Comparison of ENCODE assay signal across 8 cellular contexts in the genomic region with DNA sequence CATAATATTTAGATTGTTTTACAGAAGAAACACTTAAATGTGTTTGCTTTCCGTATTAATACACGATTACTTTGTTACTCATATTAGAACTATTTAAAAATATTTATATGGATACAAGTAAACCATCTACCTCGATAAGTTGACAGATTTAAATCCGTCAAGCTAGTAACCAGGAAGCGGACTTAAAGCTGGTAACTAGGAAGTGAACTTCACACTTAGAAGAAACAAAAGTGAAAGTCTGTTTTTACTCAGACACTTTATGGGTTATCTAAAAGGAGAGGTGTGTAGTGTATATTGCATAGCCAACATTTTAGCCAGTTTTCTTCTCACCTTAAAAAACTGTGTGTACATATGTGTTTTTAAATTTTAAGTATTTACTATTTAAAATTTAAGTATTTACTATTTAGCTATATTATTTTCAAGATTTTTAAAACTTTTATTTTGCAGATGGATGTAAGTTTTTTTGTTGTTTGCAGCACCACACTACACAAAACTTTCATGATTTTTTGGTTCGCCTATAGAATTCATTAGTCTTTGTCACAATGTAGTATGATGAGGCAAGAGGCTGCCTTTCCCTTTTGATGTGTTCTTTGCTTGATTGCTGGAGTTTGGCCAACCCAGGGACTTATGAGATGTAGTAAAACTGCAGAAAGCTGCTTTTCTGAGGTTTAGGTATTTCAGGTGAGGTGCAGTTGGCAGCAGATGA. TPM values are rescaled to one million over a fixed set of nuclear protein-coding genes. Genes with fewer than 3 reads are reported as not detected.
DNase-seq lines count a peak whose midpoint lies in the region; ATAC-seq, FAIRE-seq and TF ChIP-seq lines count a peak whose summit lies in the region.

No MANE protein-coding gene starts in this region.

- no peak for TF ChIP-seq EP300 in SK-N-SH (IDR thresholded peaks at IDR 0.05; ENCODE audit: borderline replicate concordance in 1 of 2, low read depth in 1 of 2, low read length in 1 of 2)

- H3K4me1 ChIP-seq in SK-N-SH (ENCODE audit: control insufficient read depth in 1 of 2, insufficient read depth in 2 of 2, low read depth in 1 of 2, low read length in 1 of 2), result peaks cover 0 to 8% of the 10 kb centered on the region in 2 experiments; a peak in 3 of 4 replicates
- H3K4me1 ChIP-seq in Karpas-422 (ENCODE audit: low read length), result peaks cover 19% of the 10 kb centered on the region
- peaks cover 13% of the 10 kb centered on the region for H3K4me1 ChIP-seq in keratinocyte (ENCODE audit: control insufficient read depth, extremely low read depth, insufficient read depth, low read length)
- peaks cover 0 to 54% (median 3%) of the 10 kb centered on the region in 4 donors for H3K4me1 ChIP-seq in tibial artery

- peak overlapping the region; percentile 92 for H3K4me3 Mint-ChIP-seq in activated T-helper 2 cell treated with anti-CD3 and anti-CD28 coated beads, Interferon-gamma antibody, Interleukin-2, Interleukin-4, amounts not matched to agents 10 μg/mL and 5 μg/mL and 100 μg/mL, durations not matched to agents 14 hours and 24 hours and 36 hours (ENCODE audit: low read depth)

- no peak for TF ChIP-seq POLR2A in H54 (IDR thresholded peaks at IDR 0.05; ENCODE audit: low read depth, low read length)

- no peak overlapping the region for H3K27ac ChIP-seq in SK-N-SH (ENCODE audit: low read depth in 2 of 2, low read length in 1 of 2)
- peak overlapping the region; percentile 27; the same call in 1 of the 2 replicates for H3K27ac ChIP-seq in Karpas-422 (ENCODE audit: low read length)
- H3K27ac ChIP-seq in keratinocyte (ENCODE audit: control insufficient read depth, insufficient read depth, low read length), result peak overlapping the region; percentile 88
- H3K27ac ChIP-seq in tibial artery, result no peak overlapping the region

- dilution Hi-C loops in keratinocyte (cut with MboI; ENCODE audit: extremely low pct_ligation_motif_present, low sequenced_read_pairs), result no loop called here

- H3K36me3 Mint-ChIP-seq in activated T-helper 2 cell treated with anti-CD3 and anti-CD28 coated beads, Interferon-gamma antibody, Interleukin-2, Interleukin-4, amounts not matched to agents 10 μg/mL and 5 μg/mL and 100 μg/mL, durations not matched to agents 14 hours and 24 hours and 36 hours (ENCODE audit: low read depth), result peaks cover 13% of the 10 kb centered on the region

- H3K4me2 ChIP-seq in SK-N-SH, result peak overlapping the region; percentile 96; the same call in 1 of the 2 replicates
- H3K4me2 ChIP-seq in Karpas-422 (ENCODE audit: low read depth, low read length, poor library complexity, severe bottlenecking), result peak overlapping the region; percentile 84
- H3K4me2 ChIP-seq in keratinocyte (ENCODE audit: control insufficient read depth, extremely low read depth, insufficient read depth, low read depth, low read length), result peak overlapping the region; percentile 78

- peak overlapping the region; percentile 75 for H3K27ac Mint-ChIP-seq in activated T-helper 2 cell treated with anti-CD3 and anti-CD28 coated beads, Interferon-gamma antibody, Interleukin-2, Interleukin-4, amounts not matched to agents 10 μg/mL and 5 μg/mL and 100 μg/mL, durations not matched to agents 14 hours and 24 hours and 36 hours

- H3K27me3 Mint-ChIP-seq in activated T-helper 2 cell treated with anti-CD3 and anti-CD28 coated beads, Interferon-gamma antibody, Interleukin-2, Interleukin-4, amounts not matched to agents 10 μg/mL and 5 μg/mL and 100 μg/mL, durations not matched to agents 14 hours and 24 hours and 36 hours (ENCODE audit: low read depth), result peaks cover 8% of the 10 kb centered on the region

- no peak overlapping the region for H3K4me3 ChIP-seq in SK-N-SH (ENCODE audit: low read depth in 2 of 2, low read length in 1 of 2)
- H3K4me3 ChIP-seq in Karpas-422 (ENCODE audit: low read length), result peak overlapping the region; percentile 82
- peak overlapping the region; percentile 52 to 85 (median 68) for H3K4me3 ChIP-seq in keratinocyte (ENCODE audit: control insufficient read depth in 2 of 3, extremely low read depth in 1 of 3, insufficient read depth in 2 of 3, low read depth in 1 of 3, low read length in 3 of 3)
- H3K4me3 ChIP-seq in tibial artery, result peak overlapping the region; percentile 86 to 96

- peaks cover 18% of the 10 kb centered on the region for H3F3A ChIP-seq in SK-N-SH (replicated peaks; ENCODE audit: insufficient read depth)

- H3K36me3 ChIP-seq in SK-N-SH (replicated peaks in 1 of 2; ENCODE audit: control insufficient read depth in 1 of 2, insufficient read depth in 2 of 2, low read length in 1 of 2) (no peaks in the 10 kb centered on the region), Karpas-422 (ENCODE audit: insufficient read depth, low read length) (peaks cover 7% of the 10 kb centered on the region; the same call in 1 of the 2 replicates), keratinocyte (ENCODE audit: control insufficient read depth in 2 of 2, extremely low read depth in 1 of 2, insufficient read depth in 2 of 2, low read length in 2 of 2) (no peaks in the 10 kb centered on the region), tibial artery (no peaks in the 10 kb centered on the region)

- TF ChIP-seq RAD21 in SK-N-SH (IDR thresholded peaks at IDR 0.05; ENCODE audit: low read length), result no peak

- POLR2A ChIA-PET in SK-N-SH (lab: Yijun Ruan, JAX), result no interaction called here

- FAIRE-seq in H54 (lab: Jason Lieb, UNC) (peak; percentile 89), keratinocyte (lab: Jason Lieb, UNC) (peak; percentile 67)

- H3K9me3 Mint-ChIP-seq in activated T-helper 2 cell treated with anti-CD3 and anti-CD28 coated beads, Interferon-gamma antibody, Interleukin-2, Interleukin-4, amounts not matched to agents 10 μg/mL and 5 μg/mL and 100 μg/mL, durations not matched to agents 14 hours and 24 hours and 36 hours, result peaks cover 7% of the 10 kb centered on the region

- H3K4me1 Mint-ChIP-seq in activated T-helper 2 cell treated with anti-CD3 and anti-CD28 coated beads, Interferon-gamma antibody, Interleukin-2, Interleukin-4, amounts not matched to agents 10 μg/mL and 5 μg/mL and 100 μg/mL, durations not matched to agents 14 hours and 24 hours and 36 hours (ENCODE audit: low read depth), result peaks cover 36% of the 10 kb centered on the region

- H3K9ac ChIP-seq in SK-N-SH (no peak overlapping the region), Karpas-422 (ENCODE audit: low read length) (peak overlapping the region; percentile 87), keratinocyte (ENCODE audit: control insufficient read depth, extremely low read depth, insufficient read depth, low read length) (peak overlapping the region; percentile 37)

- H3K9me2 ChIP-seq in SK-N-SH, result no peaks in the 10 kb centered on the region; the same call in 1 of the 2 replicates
- no peaks in the 10 kb centered on the region for H3K9me2 ChIP-seq in Karpas-422 (replicated peaks; ENCODE audit: insufficient read depth, low read length)

- CTCF ChIA-PET in SK-N-SH (lab: Yijun Ruan, JAX), result interaction anchor here (0.9 to 1.0 kb wide), 2 partner anchors 10 to 93 kb away, joined by 3 read pairs; no protein-coding TSS in a partner anchor

- ATAC-seq in SK-N-SH treated with all-trans-retinoic acid at 6 μM for 48 hours, result no peak

- H3K9me3 ChIP-seq in SK-N-SH (no peaks in the 10 kb centered on the region), Karpas-422 (ENCODE audit: low read length) (no peaks in the 10 kb centered on the region), keratinocyte (ENCODE audit: control insufficient read depth, low read depth, low read length) (no peaks in the 10 kb centered on the region), tibial artery (no peaks in the 10 kb centered on the region)

- peaks cover 51% of the 10 kb centered on the region for H3K79me2 ChIP-seq in SK-N-SH (ENCODE audit: insufficient read depth)
- peaks cover 71% of the 10 kb centered on the region for H3K79me2 ChIP-seq in Karpas-422 (ENCODE audit: low read length)
- peaks cover 63% of the 10 kb centered on the region for H3K79me2 ChIP-seq in keratinocyte (ENCODE audit: control insufficient read depth, insufficient read depth, low read length)

- no peak for TF ChIP-seq CTCF in SK-N-SH (IDR thresholded peaks at IDR 0.05)
- no peak for TF ChIP-seq CTCF in keratinocyte (optimal IDR thresholded peaks at IDR 0.05 in 1 of 3, IDR thresholded peaks at IDR 0.05 in 1 of 3, conservative IDR thresholded peaks at IDR 0.05 in 1 of 3; ENCODE audit: extremely low read depth in 1 of 3, insufficient read depth in 2 of 3, low read length in 3 of 3)
- TF ChIP-seq CTCF in tibial artery (IDR thresholded peaks at IDR 0.05), result no peak

- H3K9me1 ChIP-seq in keratinocyte (ENCODE audit: control insufficient read depth, extremely low read depth, insufficient read depth, low read length), result no peaks in the 10 kb centered on the region

- intact Hi-C loops in activated T-helper 2 cell treated with anti-CD3 and anti-CD28 coated beads, Interferon-gamma antibody, Interleukin-2, Interleukin-4, amounts not matched to agents 10 μg/mL and 5 μg/mL and 100 μg/mL, durations not matched to agents 14 hours and 24 hours and 36 hours (cut with micrococcal nuclease), result loop anchor here (2.0 to 10.0 kb wide), 8 partner anchors 45 to 1880 kb away; a partner anchor contains a TSS
- intact Hi-C loops in tibial artery (cut with DNase I; ENCODE audit: low total_unique reads), result no loop called here

- H2AFZ ChIP-seq in SK-N-SH (ENCODE audit: low read depth) (no peak overlapping the region), Karpas-422 (ENCODE audit: low read length) (no peak overlapping the region), keratinocyte (ENCODE audit: control insufficient read depth, low read length) (no peak overlapping the region)

- H3K27me3 ChIP-seq in SK-N-SH (ENCODE audit: insufficient read depth) (no peaks in the 10 kb centered on the region), Karpas-422 (ENCODE audit: low read length) (peaks cover 2% of the 10 kb centered on the region; the same call in 1 of the 2 replicates), keratinocyte (ENCODE audit: control insufficient read depth, extremely low read depth, insufficient read depth, low read length) (no peaks in the 10 kb centered on the region), tibial artery (no peaks in the 10 kb centered on the region)

- no peak for DNase-seq in SK-N-SH
- peak; percentile 25 for DNase-seq in H54 (ENCODE audit: insufficient read length, low spot score)
- DNase-seq in Karpas-422, result peak; percentile 90
- no peak for DNase-seq in activated T-helper 2 cell treated with anti-CD3 and anti-CD28 coated beads, Interferon-gamma antibody, Interleukin-2, Interleukin-4, amounts not matched to agents 10 μg/mL and 5 μg/mL and 100 μg/mL, durations not matched to agents 14 hours and 24 hours and 36 hours (ENCODE audit: low spot score)
- no peak for DNase-seq in keratinocyte (ENCODE audit: low read depth, low spot score)
- DNase-seq in tibial artery, result no peak
- DNase-seq in NCI-H146 (lab: John Stamatoyannopoulos, UW), result no peak

- H4K20me1 ChIP-seq in SK-N-SH (ENCODE audit: insufficient read depth), result no peaks in the 10 kb centered on the region; the same call in 1 of the 2 replicates
- H4K20me1 ChIP-seq in Karpas-422 (ENCODE audit: insufficient read depth, low read depth, low read length), result no peaks in the 10 kb centered on the region
- peaks cover 3% of the 10 kb centered on the region for H4K20me1 ChIP-seq in keratinocyte (ENCODE audit: control insufficient read depth, extremely low read depth, insufficient read depth, low read length)

- 77% methylated on average over 6 of the region's 6 CpGs for WGBS in SK-N-SH (ENCODE audit: low lambda C conversion rate)

RNA-seq across cellular contexts. Expression of a gene that starts 2.7 kb away (rescaled TPM):
- 4.3 and 4.6 TPM in 2 replicates for polyA plus RNA-seq in SK-N-SH (2012; rRNA removed)
- polyA plus RNA-seq in SK-N-SH (2012; cell fraction: cytosol; rRNA removed), result 5.3 and 6.3 TPM in 2 replicates
- polyA plus RNA-seq in SK-N-SH (2012; cell fraction: nucleus; rRNA removed), result 4.3 and 7.6 TPM in 2 replicates
- 78.6 and 120 TPM in 2 replicates for total RNA-seq in Karpas-422 (2014; rRNA removed; shearing (Covaris generic); ENCODE audit: low replicate concordance)
- total RNA-seq in activated T-helper 2 cell treated with anti-CD3 and anti-CD28 coated beads, Interferon-gamma antibody, Interleukin-2, Interleukin-4, amounts not matched to agents 10 μg/mL and 5 μg/mL and 100 μg/mL, durations not matched to agents 14 hours and 24 hours and 36 hours, result 21.7 and 25.8 TPM in 2 replicates
- polyA plus RNA-seq in keratinocyte, result 14.4 to 17.8 TPM (median 16.0 TPM) in 3 replicates
- polyA plus RNA-seq in keratinocyte (2011; ENCODE audit: low read depth), result 22.7 TPM
- 12.7 and 22.4 TPM in 2 replicates for polyA plus RNA-seq in keratinocyte (2011; cell fraction: cytosol; rRNA removed)
- 14.7 and 18.1 TPM in 2 replicates for polyA plus RNA-seq in keratinocyte (2011; cell fraction: nucleus; rRNA removed)
- 14.3 and 14.5 TPM in 2 replicates for polyA plus RNA-seq in keratinocyte (2012; ENCODE audit: low replicate concordance)
- polyA minus RNA-seq in keratinocyte, result 8.4 to 55.9 TPM (median 40.1 TPM) in 3 replicates
- polyA minus RNA-seq in keratinocyte (2011; cell fraction: cytosol; rRNA and poly(A)+ RNA removed), result 20.5 TPM
- 31.8 and 65.9 TPM in 2 replicates for polyA minus RNA-seq in keratinocyte (2011; cell fraction: nucleus; rRNA and poly(A)+ RNA removed)

Comparison
In these comparisons a context has a peak if more than half of its experiments do, and no peak if none do; other contexts are left out.
1. DNase-seq: peak in H54 (single experiment) and Karpas-422 (single experiment); none in SK-N-SH (single experiment), activated T-helper 2 cell treated with anti-CD3 and anti-CD28 coated beads, Interferon-gamma antibody, Interleukin-2, Interleukin-4, amounts not matched to agents 10 μg/mL and 5 μg/mL and 100 μg/mL, durations not matched to agents 14 hours and 24 hours and 36 hours (single experiment), keratinocyte (single experiment), tibial artery (0 of 2) and NCI-H146 (single experiment).
2. H3K27ac ChIP-seq: peak in Karpas-422 (single experiment) and keratinocyte (single experiment); none in SK-N-SH (0 of 2) and tibial artery (0 of 2).
3. H3K4me3 ChIP-seq: peak in Karpas-422 (single experiment), keratinocyte (3 of 3) and tibial artery (2 of 2); none in SK-N-SH (0 of 2).
4. Peak in every context shown above with its lines, with median percentiles within 50 percentile points of each other: H3K4me2 ChIP-seq.